16 cellular contexts compared by ENCODE assay signal in genomic region chr7:81839708-81840359, GRCh38.
A peak's percentile ranks its signal among the peaks of the same experiment; 100 is the strongest.
DNase-seq lines count a peak whose midpoint lies in the region; ATAC-seq, FAIRE-seq and TF ChIP-seq lines count a peak whose summit lies in the region.
"Had no signal": no experiment of that assay in that cellular context is flagged by ENCODE, and none has a peak within 500 bp of the region (broad histone marks: within the 10 kb centered on the region; RNA-seq: fewer than 3 reads in every experiment).

No MANE protein-coding gene starts in this region.

- no peaks in the 10 kb centered on the region for H3K27me3 Mint-ChIP-seq in naive thymus-derived CD4-positive, alpha-beta T cell
- H3K27me3 Mint-ChIP-seq: activated naive CD8-positive, alpha-beta T cell treated with anti-CD3 and anti-CD28 coated beads, Interleukin-2, amount 50 U/mL, for 24 hours; CD8-positive, alpha-beta memory T cell had no signal

- ATAC-seq in GM19035 (IDR thresholded peaks at IDR 0.05; ENCODE audit: unreplicated experiment), result peak; percentile 94
- ATAC-seq in HG02588 (IDR thresholded peaks at IDR 0.05; ENCODE audit: unreplicated experiment), result peak; percentile 65
- peak; percentile 67 for ATAC-seq in HG03139 (IDR thresholded peaks at IDR 0.05; ENCODE audit: unreplicated experiment)
- peak; percentile 18 for ATAC-seq in naive thymus-derived CD4-positive, alpha-beta T cell
- ATAC-seq: activated naive CD8-positive, alpha-beta T cell treated with anti-CD3 and anti-CD28 coated beads, Interleukin-2, amount 50 U/mL, for 24 hours; Right ventricle myocardium inferior had no signal

- no peaks in the 10 kb centered on the region for H3K36me3 Mint-ChIP-seq in naive thymus-derived CD4-positive, alpha-beta T cell
- H3K36me3 Mint-ChIP-seq: CD8-positive, alpha-beta memory T cell; neural progenitor cell had no signal

- H3K9me3 Mint-ChIP-seq in naive thymus-derived CD4-positive, alpha-beta T cell, result peaks cover 0 to 10% (median 4%) of the 10 kb centered on the region in 11 donors
- H3K9me3 Mint-ChIP-seq: neural progenitor cell had no signal

- no peak for TF ChIP-seq POLR2A in breast epithelium (IDR thresholded peaks at IDR 0.05)

- no peaks in the 10 kb centered on the region for H3K9me3 ChIP-seq in naive thymus-derived CD4-positive, alpha-beta T cell (ENCODE audit: control insufficient read depth in 2 of 3, low read length in 3 of 3)
- no peaks in the 10 kb centered on the region for H3K9me3 ChIP-seq in breast epithelium
- H3K9me3 ChIP-seq: testis had no signal

- no peak for FAIRE-seq in urothelium cell line (lab: Jason Lieb, UNC)
- FAIRE-seq: small intestine had no signal

- intact Hi-C loops in naive thymus-derived CD4-positive, alpha-beta T cell (cut with micrococcal nuclease), result no loop called here
- intact Hi-C loops in breast epithelium (cut with DNase I; ENCODE audit: low total_unique reads), result no loop called here

- H3K27ac ChIP-seq in naive thymus-derived CD4-positive, alpha-beta T cell (ENCODE audit: low read depth, low read length), result no peak overlapping the region
- no peak overlapping the region for H3K27ac ChIP-seq in breast epithelium
- H3K27ac ChIP-seq: neural progenitor cell, testis had no signal

- no peak overlapping the region for H3K4me3 ChIP-seq in naive thymus-derived CD4-positive, alpha-beta T cell (ENCODE audit: low read length)
- no peak overlapping the region for H3K4me3 ChIP-seq in breast epithelium
- H3K4me3 ChIP-seq: neural progenitor cell, testis had no signal

- DNase-seq in naive thymus-derived CD4-positive, alpha-beta T cell, result no peak
- DNase-seq in DMS153 treated with DMSO at 0.1 percent for 48 hours (lab: John Stamatoyannopoulos, UW; ENCODE audit: unreplicated experiment) (no peak), breast epithelium (ENCODE audit: low spot score in 2 of 2) (no peak), urothelium cell line (ENCODE audit: low spot score) (no peak)
- DNase-seq: activated naive CD8-positive, alpha-beta T cell treated with anti-CD3 and anti-CD28 coated beads, Interleukin-2, amount 50 U/mL, for 24 hours; CD8-positive, alpha-beta memory T cell; hippocampal formation; NCI-H1105 treated with DMSO at 0.1 percent for 48 hours; NCI-H510A treated with DMSO at 0.1 percent for 48 hours; small intestine; testis had no signal

- TF ChIP-seq CTCF in breast epithelium (IDR thresholded peaks at IDR 0.05), result no peak

- no peaks in the 10 kb centered on the region for H3K4me1 ChIP-seq in naive thymus-derived CD4-positive, alpha-beta T cell (ENCODE audit: control insufficient read depth in 2 of 2, insufficient read depth in 2 of 2, low read length in 2 of 2)
- no peaks in the 10 kb centered on the region for H3K4me1 ChIP-seq in breast epithelium
- H3K4me1 ChIP-seq: testis had no signal

- no peak overlapping the region for H3K27ac Mint-ChIP-seq in naive thymus-derived CD4-positive, alpha-beta T cell
- H3K27ac Mint-ChIP-seq: activated naive CD8-positive, alpha-beta T cell treated with anti-CD3 and anti-CD28 coated beads, Interleukin-2, amount 50 U/mL, for 24 hours; CD8-positive, alpha-beta memory T cell; neural progenitor cell had no signal

- no peaks in the 10 kb centered on the region for H3K4me1 Mint-ChIP-seq in naive thymus-derived CD4-positive, alpha-beta T cell
- H3K4me1 Mint-ChIP-seq: activated naive CD8-positive, alpha-beta T cell treated with anti-CD3 and anti-CD28 coated beads, Interleukin-2, amount 50 U/mL, for 24 hours; CD8-positive, alpha-beta memory T cell; neural progenitor cell had no signal

- POLR2A ChIA-PET in naive thymus-derived CD4-positive, alpha-beta T cell (lab: Charles Lee), result no interaction called here

- CTCF ChIA-PET in naive thymus-derived CD4-positive, alpha-beta T cell (lab: Charles Lee), result no interaction called here

- H3K4me3 Mint-ChIP-seq in naive thymus-derived CD4-positive, alpha-beta T cell, result no peak overlapping the region
- H3K4me3 Mint-ChIP-seq: activated naive CD8-positive, alpha-beta T cell treated with anti-CD3 and anti-CD28 coated beads, Interleukin-2, amount 50 U/mL, for 24 hours; neural progenitor cell had no signal

- H3K27me3 ChIP-seq in naive thymus-derived CD4-positive, alpha-beta T cell (ENCODE audit: control insufficient read depth in 2 of 2, insufficient read depth in 2 of 2, low read length in 2 of 2), result no peaks in the 10 kb centered on the region
- no peaks in the 10 kb centered on the region for H3K27me3 ChIP-seq in breast epithelium
- H3K27me3 ChIP-seq: neural progenitor cell, testis had no signal

- no peaks in the 10 kb centered on the region for H3K36me3 ChIP-seq in naive thymus-derived CD4-positive, alpha-beta T cell (ENCODE audit: control insufficient read depth in 2 of 3, insufficient read depth in 3 of 3, low read length in 3 of 3)
- H3K36me3 ChIP-seq in breast epithelium, result no peaks in the 10 kb centered on the region

Comparison
In these comparisons a context has a peak if more than half of its experiments do, and no peak if none do; other contexts are left out.
1. ATAC-seq: peak in every context shown above with its lines; median percentile 94 in GM19035; 67 in HG03139; 65 in HG02588; 18 in naive thymus-derived CD4-positive, alpha-beta T cell.